1 cellular context compared by ENCODE assay signal in genomic region chr2:206085742-206086445, GRCh38.
TF ChIP-seq lines count a peak whose summit lies in the region.

TSS of gene INO80D (minus strand) at chr2:206086174. CDS start at chr2:206063016, 23,158 bp downstream.

TF ChIP-seq in HepG2, 621 proteins besides CTCF, POLR2A, EP300 and RAD21 (continued from another document and continues in another):
- no peak for TF ChIP-seq ZNF276 (CRISPR knock-in tag; IDR thresholded peaks at IDR 0.05; ENCODE audit: low read depth)
- no peak for TF ChIP-seq DMTF1 (CRISPR knock-in tag; IDR thresholded peaks at IDR 0.05)
- TF ChIP-seq, protein P1, sequence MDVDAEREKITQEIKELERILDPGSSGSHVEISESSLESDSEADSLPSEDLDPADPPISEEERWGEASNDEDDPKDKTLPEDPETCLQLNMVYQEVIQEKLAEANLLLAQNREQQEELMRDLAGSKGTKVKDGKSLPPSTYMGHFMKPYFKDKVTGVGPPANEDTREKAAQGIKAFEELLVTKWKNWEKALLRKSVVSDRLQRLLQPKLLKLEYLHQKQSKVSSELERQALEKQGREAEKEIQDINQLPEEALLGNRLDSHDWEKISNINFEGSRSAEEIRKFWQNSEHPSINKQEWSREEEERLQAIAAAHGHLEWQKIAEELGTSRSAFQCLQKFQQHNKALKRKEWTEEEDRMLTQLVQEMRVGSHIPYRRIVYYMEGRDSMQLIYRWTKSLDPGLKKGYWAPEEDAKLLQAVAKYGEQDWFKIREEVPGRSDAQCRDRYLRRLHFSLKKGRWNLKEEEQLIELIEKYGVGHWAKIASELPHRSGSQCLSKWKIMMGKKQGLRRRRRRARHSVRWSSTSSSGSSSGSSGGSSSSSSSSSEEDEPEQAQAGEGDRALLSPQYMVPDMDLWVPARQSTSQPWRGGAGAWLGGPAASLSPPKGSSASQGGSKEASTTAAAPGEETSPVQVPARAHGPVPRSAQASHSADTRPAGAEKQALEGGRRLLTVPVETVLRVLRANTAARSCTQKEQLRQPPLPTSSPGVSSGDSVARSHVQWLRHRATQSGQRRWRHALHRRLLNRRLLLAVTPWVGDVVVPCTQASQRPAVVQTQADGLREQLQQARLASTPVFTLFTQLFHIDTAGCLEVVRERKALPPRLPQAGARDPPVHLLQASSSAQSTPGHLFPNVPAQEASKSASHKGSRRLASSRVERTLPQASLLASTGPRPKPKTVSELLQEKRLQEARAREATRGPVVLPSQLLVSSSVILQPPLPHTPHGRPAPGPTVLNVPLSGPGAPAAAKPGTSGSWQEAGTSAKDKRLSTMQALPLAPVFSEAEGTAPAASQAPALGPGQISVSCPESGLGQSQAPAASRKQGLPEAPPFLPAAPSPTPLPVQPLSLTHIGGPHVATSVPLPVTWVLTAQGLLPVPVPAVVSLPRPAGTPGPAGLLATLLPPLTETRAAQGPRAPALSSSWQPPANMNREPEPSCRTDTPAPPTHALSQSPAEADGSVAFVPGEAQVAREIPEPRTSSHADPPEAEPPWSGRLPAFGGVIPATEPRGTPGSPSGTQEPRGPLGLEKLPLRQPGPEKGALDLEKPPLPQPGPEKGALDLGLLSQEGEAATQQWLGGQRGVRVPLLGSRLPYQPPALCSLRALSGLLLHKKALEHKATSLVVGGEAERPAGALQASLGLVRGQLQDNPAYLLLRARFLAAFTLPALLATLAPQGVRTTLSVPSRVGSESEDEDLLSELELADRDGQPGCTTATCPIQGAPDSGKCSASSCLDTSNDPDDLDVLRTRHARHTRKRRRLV (CRISPR knock-in tag; IDR thresholded peaks at IDR 0.05) = 0 out of 2 replicates have a peak, but pooled peaks have one; percentile 43
- TF ChIP-seq, protein P2, sequence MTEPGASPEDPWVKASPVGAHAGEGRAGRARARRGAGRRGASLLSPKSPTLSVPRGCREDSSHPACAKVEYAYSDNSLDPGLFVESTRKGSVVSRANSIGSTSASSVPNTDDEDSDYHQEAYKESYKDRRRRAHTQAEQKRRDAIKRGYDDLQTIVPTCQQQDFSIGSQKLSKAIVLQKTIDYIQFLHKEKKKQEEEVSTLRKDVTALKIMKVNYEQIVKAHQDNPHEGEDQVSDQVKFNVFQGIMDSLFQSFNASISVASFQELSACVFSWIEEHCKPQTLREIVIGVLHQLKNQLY (CRISPR knock-in tag; IDR thresholded peaks at IDR 0.05) = no peak
- no peak for TF ChIP-seq ZNF414 (CRISPR knock-in tag; IDR thresholded peaks at IDR 0.05)
- TF ChIP-seq FOSL2 (CRISPR knock-in tag; IDR thresholded peaks at IDR 0.05) = peak; percentile 38; the same call in 1 of the 2 replicates
- TF ChIP-seq ZNF7 (CRISPR knock-in tag; IDR thresholded peaks at IDR 0.05) = peak; percentile 13; the same call in 1 of the 2 replicates
- TF ChIP-seq ZFP36L2 (CRISPR knock-in tag; IDR thresholded peaks at IDR 0.05) = no peak
- no peak for TF ChIP-seq TEAD2 (CRISPR knock-in tag; IDR thresholded peaks at IDR 0.05)
- TF ChIP-seq GATAD1 (CRISPR knock-in tag; IDR thresholded peaks at IDR 0.05) = no peak
- no peak; the same call in 1 of the 2 replicates for TF ChIP-seq KAT8 (CRISPR knock-in tag; IDR thresholded peaks at IDR 0.05)
- TF ChIP-seq ZNF576 (CRISPR knock-in tag; IDR thresholded peaks at IDR 0.05) = no peak
- TF ChIP-seq PPARG (CRISPR knock-in tag; conservative IDR thresholded peaks at IDR 0.05) = no peak
- TF ChIP-seq ZEB1 (IDR thresholded peaks at IDR 0.05; ENCODE audit: insufficient replicate concordance, low read depth) = no peak
- TF ChIP-seq, protein P3, sequence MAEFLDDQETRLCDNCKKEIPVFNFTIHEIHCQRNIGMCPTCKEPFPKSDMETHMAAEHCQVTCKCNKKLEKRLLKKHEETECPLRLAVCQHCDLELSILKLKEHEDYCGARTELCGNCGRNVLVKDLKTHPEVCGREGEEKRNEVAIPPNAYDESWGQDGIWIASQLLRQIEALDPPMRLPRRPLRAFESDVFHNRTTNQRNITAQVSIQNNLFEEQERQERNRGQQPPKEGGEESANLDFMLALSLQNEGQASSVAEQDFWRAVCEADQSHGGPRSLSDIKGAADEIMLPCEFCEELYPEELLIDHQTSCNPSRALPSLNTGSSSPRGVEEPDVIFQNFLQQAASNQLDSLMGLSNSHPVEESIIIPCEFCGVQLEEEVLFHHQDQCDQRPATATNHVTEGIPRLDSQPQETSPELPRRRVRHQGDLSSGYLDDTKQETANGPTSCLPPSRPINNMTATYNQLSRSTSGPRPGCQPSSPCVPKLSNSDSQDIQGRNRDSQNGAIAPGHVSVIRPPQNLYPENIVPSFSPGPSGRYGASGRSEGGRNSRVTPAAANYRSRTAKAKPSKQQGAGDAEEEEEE (CRISPR knock-in tag; IDR thresholded peaks at IDR 0.05; ENCODE audit: borderline replicate concordance) = no peak
- no peak for TF ChIP-seq ZFP1 (CRISPR knock-in tag; IDR thresholded peaks at IDR 0.05)
- no peak for TF ChIP-seq ZNF562 (CRISPR knock-in tag; IDR thresholded peaks at IDR 0.05; ENCODE audit: borderline replicate concordance)
- peak; percentile 100 for TF ChIP-seq ZFX (CRISPR knock-in tag; IDR thresholded peaks at IDR 0.05; ENCODE audit: low read depth)
- TF ChIP-seq ZNF75D (CRISPR knock-in tag; IDR thresholded peaks at IDR 0.05; ENCODE audit: borderline replicate concordance) = no peak
- peak; percentile 79 for TF ChIP-seq ZNF740 (CRISPR knock-in tag; IDR thresholded peaks at IDR 0.05)
- no peak for TF ChIP-seq HIC2 (CRISPR knock-in tag; IDR thresholded peaks at IDR 0.05; ENCODE audit: low read depth)
- TF ChIP-seq, protein P4, sequence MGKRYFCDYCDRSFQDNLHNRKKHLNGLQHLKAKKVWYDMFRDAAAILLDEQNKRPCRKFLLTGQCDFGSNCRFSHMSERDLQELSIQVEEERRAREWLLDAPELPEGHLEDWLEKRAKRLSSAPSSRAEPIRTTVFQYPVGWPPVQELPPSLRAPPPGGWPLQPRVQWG (CRISPR knock-in tag; IDR thresholded peaks at IDR 0.05; ENCODE audit: borderline replicate concordance, low read depth) = no peak
- 0 out of 2 replicates have a peak, but pooled peaks have one; percentile 6 for TF ChIP-seq FOXA3 (CRISPR knock-in tag; IDR thresholded peaks at IDR 0.05)
- peak; percentile 82; the same call in 1 of the 2 replicates for TF ChIP-seq ZNF343 (CRISPR knock-in tag; IDR thresholded peaks at IDR 0.05)
- peak; percentile 33 for TF ChIP-seq PHF5A (CRISPR knock-in tag; IDR thresholded peaks at IDR 0.05; ENCODE audit: low read depth, unreplicated experiment)
- TF ChIP-seq SALL2 (CRISPR knock-in tag; IDR thresholded peaks at IDR 0.05) = peak; percentile 60; the same call in 1 of the 2 replicates
- TF ChIP-seq MTA1 (CRISPR knock-in tag; IDR thresholded peaks at IDR 0.05; ENCODE audit: borderline replicate concordance) = no peak; the same call in 1 of the 2 replicates
- no peak for TF ChIP-seq CENPT (CRISPR knock-in tag; IDR thresholded peaks at IDR 0.05; ENCODE audit: low read depth)
- TF ChIP-seq ZFY (CRISPR knock-in tag; IDR thresholded peaks at IDR 0.05) = peak; percentile 100
- no peak for TF ChIP-seq SSRP1 (CRISPR knock-in tag; IDR thresholded peaks at IDR 0.05)
- TF ChIP-seq, protein P5, sequence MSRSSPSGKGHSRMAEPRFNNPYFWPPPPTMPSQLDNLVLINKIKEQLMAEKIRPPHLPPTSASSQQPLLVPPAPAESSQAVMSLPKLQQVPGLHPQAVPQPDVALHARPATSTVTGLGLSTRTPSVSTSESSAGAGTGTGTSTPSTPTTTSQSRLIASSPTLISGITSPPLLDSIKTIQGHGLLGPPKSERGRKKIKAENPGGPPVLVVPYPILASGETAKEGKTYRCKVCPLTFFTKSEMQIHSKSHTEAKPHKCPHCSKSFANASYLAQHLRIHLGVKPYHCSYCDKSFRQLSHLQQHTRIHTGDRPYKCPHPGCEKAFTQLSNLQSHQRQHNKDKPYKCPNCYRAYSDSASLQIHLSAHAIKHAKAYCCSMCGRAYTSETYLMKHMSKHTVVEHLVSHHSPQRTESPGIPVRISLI (CRISPR knock-in tag; IDR thresholded peaks at IDR 0.05; ENCODE audit: borderline replicate concordance) = peak; percentile 96
- TF ChIP-seq, protein P6, sequence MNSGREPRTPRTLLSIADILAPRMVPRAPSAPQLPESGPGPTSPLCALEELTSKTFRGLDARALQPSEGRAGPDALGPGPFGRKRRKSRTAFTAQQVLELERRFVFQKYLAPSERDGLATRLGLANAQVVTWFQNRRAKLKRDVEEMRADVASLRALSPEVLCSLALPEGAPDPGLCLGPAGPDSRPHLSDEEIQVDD (CRISPR knock-in tag; IDR thresholded peaks at IDR 0.05; ENCODE audit: borderline replicate concordance) = no peak
- TF ChIP-seq HDAC6 (IDR thresholded peaks at IDR 0.05; ENCODE audit: low read depth, low read length) = no peak
- TF ChIP-seq KDM4B (CRISPR knock-in tag; IDR thresholded peaks at IDR 0.05) = no peak
- TF ChIP-seq SAP130 (CRISPR knock-in tag; IDR thresholded peaks at IDR 0.05; ENCODE audit: low read depth) = peak; percentile 67; the same call in 1 of the 2 replicates
- TF ChIP-seq SRSF1 (optimal IDR thresholded peaks at IDR 0.05; ENCODE audit: low read depth, low read length) = peak; percentile 92
- no peak for TF ChIP-seq ZNF335 (CRISPR knock-in tag; IDR thresholded peaks at IDR 0.05)
- TF ChIP-seq ZNF34 (CRISPR knock-in tag; IDR thresholded peaks at IDR 0.05; ENCODE audit: borderline replicate concordance) = peak; percentile 96; the same call in 1 of the 2 replicates
- peak; percentile 21; the same call in 1 of the 2 replicates for TF ChIP-seq ZSCAN30 (CRISPR knock-in tag; IDR thresholded peaks at IDR 0.05)
- no peak for TF ChIP-seq ZNF496 (CRISPR knock-in tag; IDR thresholded peaks at IDR 0.05; ENCODE audit: insufficient replicate concordance)
- TF ChIP-seq, protein P7, sequence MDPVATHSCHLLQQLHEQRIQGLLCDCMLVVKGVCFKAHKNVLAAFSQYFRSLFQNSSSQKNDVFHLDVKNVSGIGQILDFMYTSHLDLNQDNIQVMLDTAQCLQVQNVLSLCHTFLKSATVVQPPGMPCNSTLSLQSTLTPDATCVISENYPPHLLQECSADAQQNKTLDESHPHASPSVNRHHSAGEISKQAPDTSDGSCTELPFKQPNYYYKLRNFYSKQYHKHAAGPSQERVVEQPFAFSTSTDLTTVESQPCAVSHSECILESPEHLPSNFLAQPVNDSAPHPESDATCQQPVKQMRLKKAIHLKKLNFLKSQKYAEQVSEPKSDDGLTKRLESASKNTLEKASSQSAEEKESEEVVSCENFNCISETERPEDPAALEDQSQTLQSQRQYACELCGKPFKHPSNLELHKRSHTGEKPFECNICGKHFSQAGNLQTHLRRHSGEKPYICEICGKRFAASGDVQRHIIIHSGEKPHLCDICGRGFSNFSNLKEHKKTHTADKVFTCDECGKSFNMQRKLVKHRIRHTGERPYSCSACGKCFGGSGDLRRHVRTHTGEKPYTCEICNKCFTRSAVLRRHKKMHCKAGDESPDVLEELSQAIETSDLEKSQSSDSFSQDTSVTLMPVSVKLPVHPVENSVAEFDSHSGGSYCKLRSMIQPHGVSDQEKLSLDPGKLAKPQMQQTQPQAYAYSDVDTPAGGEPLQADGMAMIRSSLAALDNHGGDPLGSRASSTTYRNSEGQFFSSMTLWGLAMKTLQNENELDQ (CRISPR knock-in tag; IDR thresholded peaks at IDR 0.05; ENCODE audit: borderline replicate concordance) = no peak
- peak; percentile 85; the same call in 1 of the 2 replicates for TF ChIP-seq SNAPC2 (CRISPR knock-in tag; IDR thresholded peaks at IDR 0.05)
